1 cellular context compared by ENCODE assay signal in the genomic region with DNA sequence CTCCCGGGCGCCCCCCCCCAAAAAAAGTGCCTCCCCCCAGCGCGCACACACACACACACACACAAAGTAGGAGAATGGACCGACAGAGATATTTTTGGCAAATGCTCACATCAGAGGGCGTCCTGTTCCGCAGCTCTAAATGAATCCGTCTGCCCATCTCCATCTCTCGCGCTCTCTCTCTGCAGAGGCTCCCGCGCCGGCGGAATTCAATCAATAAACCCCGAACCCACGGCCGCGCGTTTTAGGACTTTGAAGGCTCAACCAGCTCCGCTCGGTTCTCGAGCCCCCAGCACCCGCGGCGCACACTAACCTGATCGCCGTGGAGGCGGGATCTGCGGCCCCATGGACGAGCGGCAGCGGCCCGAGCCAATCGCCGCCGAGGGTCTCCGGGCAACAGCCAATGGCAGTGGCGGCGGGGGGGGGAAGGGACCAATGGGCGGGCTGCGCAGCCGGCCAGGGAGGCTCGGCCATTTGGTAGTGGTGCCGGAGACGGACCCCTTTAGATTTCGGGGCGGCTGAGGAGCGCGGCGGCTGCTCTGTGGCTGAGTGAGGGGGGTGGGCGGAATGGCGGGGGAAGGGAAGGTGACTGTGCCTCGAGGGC.
TF ChIP-seq lines count a peak whose summit lies in the region.

A gene (minus strand): TSS at position 307 of the 601 bp plus-strand sequence. CDS start 144 bp downstream, at position 163.

TF ChIP-seq in HepG2, 621 proteins besides CTCF, POLR2A, EP300 and RAD21 (continued from another document and continues in another):
- TF ChIP-seq, protein P1, sequence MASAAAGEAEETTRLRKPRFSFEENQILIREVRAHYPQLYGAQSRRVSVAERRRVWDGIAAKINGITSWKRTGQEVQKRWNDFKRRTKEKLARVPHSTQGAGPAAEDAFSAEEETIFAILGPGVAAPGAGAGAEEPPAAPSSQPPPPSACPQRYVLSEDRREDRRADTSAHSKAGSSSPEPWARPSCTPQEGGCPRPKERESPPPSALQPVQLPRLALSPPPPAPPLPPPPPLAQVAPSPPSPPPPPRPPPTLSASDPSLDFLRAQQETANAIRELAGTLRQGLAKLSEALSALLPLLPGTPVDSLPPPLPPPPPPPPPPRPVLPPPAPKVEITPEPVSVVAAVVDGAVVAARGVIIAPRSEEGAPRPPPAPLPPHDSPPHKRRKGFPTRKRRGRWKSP (CRISPR knock-in tag; IDR thresholded peaks at IDR 0.05) = peak; percentile 44; the same call in 1 of the 2 replicates
- peak; percentile 75 for TF ChIP-seq POLR2G (IDR thresholded peaks at IDR 0.05; ENCODE audit: low read depth, low read length)
- TF ChIP-seq, protein P2, sequence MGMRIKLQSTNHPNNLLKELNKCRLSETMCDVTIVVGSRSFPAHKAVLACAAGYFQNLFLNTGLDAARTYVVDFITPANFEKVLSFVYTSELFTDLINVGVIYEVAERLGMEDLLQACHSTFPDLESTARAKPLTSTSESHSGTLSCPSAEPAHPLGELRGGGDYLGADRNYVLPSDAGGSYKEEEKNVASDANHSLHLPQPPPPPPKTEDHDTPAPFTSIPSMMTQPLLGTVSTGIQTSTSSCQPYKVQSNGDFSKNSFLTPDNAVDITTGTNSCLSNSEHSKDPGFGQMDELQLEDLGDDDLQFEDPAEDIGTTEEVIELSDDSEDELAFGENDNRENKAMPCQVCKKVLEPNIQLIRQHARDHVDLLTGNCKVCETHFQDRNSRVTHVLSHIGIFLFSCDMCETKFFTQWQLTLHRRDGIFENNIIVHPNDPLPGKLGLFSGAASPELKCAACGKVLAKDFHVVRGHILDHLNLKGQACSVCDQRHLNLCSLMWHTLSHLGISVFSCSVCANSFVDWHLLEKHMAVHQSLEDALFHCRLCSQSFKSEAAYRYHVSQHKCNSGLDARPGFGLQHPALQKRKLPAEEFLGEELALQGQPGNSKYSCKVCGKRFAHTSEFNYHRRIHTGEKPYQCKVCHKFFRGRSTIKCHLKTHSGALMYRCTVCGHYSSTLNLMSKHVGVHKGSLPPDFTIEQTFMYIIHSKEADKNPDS (CRISPR knock-in tag; IDR thresholded peaks at IDR 0.05) = no peak
- TF ChIP-seq, protein P3, sequence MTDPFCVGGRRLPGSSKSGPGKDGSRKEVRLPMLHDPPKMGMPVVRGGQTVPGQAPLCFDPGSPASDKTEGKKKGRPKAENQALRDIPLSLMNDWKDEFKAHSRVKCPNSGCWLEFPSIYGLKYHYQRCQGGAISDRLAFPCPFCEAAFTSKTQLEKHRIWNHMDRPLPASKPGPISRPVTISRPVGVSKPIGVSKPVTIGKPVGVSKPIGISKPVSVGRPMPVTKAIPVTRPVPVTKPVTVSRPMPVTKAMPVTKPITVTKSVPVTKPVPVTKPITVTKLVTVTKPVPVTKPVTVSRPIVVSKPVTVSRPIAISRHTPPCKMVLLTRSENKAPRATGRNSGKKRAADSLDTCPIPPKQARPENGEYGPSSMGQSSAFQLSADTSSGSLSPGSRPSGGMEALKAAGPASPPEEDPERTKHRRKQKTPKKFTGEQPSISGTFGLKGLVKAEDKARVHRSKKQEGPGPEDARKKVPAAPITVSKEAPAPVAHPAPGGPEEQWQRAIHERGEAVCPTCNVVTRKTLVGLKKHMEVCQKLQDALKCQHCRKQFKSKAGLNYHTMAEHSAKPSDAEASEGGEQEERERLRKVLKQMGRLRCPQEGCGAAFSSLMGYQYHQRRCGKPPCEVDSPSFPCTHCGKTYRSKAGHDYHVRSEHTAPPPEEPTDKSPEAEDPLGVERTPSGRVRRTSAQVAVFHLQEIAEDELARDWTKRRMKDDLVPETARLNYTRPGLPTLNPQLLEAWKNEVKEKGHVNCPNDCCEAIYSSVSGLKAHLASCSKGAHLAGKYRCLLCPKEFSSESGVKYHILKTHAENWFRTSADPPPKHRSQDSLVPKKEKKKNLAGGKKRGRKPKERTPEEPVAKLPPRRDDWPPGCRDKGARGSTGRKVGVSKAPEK (CRISPR knock-in tag; IDR thresholded peaks at IDR 0.05; ENCODE audit: borderline replicate concordance) = no peak
- no peak for TF ChIP-seq ZEB1 (IDR thresholded peaks at IDR 0.05; ENCODE audit: insufficient replicate concordance, low read depth)
- no peak for TF ChIP-seq KLF16 (CRISPR knock-in tag; IDR thresholded peaks at IDR 0.05)
- no peak for TF ChIP-seq ZNF878 (CRISPR knock-in tag; IDR thresholded peaks at IDR 0.05)
- TF ChIP-seq KAT2B (IDR thresholded peaks at IDR 0.05; ENCODE audit: borderline replicate concordance, low read depth, low read length) = no peak
- no peak for TF ChIP-seq ARNT (IDR thresholded peaks at IDR 0.05)
- TF ChIP-seq, protein P4, sequence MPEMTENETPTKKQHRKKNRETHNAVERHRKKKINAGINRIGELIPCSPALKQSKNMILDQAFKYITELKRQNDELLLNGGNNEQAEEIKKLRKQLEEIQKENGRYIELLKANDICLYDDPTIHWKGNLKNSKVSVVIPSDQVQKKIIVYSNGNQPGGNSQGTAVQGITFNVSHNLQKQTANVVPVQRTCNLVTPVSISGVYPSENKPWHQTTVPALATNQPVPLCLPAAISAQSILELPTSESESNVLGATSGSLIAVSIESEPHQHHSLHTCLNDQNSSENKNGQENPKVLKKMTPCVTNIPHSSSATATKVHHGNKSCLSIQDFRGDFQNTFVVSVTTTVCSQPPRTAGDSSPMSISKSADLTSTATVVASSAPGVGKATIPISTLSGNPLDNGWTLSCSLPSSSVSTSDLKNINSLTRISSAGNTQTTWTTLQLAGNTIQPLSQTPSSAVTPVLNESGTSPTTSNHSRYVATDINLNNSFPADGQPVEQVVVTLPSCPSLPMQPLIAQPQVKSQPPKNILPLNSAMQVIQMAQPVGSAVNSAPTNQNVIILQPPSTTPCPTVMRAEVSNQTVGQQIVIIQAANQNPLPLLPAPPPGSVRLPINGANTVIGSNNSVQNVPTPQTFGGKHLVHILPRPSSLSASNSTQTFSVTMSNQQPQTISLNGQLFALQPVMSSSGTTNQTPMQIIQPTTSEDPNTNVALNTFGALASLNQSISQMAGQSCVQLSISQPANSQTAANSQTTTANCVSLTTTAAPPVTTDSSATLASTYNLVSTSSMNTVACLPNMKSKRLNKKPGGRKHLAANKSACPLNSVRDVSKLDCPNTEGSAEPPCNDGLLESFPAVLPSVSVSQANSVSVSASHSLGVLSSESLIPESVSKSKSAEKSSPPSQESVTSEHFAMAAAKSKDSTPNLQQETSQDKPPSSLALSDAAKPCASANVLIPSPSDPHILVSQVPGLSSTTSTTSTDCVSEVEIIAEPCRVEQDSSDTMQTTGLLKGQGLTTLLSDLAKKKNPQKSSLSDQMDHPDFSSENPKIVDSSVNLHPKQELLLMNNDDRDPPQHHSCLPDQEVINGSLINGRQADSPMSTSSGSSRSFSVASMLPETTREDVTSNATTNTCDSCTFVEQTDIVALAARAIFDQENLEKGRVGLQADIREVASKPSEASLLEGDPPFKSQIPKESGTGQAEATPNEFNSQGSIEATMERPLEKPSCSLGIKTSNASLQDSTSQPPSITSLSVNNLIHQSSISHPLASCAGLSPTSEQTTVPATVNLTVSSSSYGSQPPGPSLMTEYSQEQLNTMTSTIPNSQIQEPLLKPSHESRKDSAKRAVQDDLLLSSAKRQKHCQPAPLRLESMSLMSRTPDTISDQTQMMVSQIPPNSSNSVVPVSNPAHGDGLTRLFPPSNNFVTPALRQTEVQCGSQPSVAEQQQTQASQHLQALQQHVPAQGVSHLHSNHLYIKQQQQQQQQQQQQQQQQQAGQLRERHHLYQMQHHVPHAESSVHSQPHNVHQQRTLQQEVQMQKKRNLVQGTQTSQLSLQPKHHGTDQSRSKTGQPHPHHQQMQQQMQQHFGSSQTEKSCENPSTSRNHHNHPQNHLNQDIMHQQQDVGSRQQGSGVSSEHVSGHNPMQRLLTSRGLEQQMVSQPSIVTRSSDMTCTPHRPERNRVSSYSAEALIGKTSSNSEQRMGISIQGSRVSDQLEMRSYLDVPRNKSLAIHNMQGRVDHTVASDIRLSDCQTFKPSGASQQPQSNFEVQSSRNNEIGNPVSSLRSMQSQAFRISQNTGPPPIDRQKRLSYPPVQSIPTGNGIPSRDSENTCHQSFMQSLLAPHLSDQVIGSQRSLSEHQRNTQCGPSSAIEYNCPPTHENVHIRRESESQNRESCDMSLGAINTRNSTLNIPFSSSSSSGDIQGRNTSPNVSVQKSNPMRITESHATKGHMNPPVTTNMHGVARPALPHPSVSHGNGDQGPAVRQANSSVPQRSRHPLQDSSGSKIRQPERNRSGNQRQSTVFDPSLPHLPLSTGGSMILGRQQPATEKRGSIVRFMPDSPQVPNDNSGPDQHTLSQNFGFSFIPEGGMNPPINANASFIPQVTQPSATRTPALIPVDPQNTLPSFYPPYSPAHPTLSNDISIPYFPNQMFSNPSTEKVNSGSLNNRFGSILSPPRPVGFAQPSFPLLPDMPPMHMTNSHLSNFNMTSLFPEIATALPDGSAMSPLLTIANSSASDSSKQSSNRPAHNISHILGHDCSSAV (CRISPR knock-in tag; IDR thresholded peaks at IDR 0.05; ENCODE audit: borderline replicate concordance) = no peak
- TF ChIP-seq, protein P5, sequence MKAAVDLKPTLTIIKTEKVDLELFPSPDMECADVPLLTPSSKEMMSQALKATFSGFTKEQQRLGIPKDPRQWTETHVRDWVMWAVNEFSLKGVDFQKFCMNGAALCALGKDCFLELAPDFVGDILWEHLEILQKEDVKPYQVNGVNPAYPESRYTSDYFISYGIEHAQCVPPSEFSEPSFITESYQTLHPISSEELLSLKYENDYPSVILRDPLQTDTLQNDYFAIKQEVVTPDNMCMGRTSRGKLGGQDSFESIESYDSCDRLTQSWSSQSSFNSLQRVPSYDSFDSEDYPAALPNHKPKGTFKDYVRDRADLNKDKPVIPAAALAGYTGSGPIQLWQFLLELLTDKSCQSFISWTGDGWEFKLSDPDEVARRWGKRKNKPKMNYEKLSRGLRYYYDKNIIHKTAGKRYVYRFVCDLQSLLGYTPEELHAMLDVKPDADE (CRISPR knock-in tag; IDR thresholded peaks at IDR 0.05) = no peak
- no peak for TF ChIP-seq EHMT2 (IDR thresholded peaks at IDR 0.05; ENCODE audit: borderline replicate concordance, low read depth, low read length)
- TF ChIP-seq, protein P6, sequence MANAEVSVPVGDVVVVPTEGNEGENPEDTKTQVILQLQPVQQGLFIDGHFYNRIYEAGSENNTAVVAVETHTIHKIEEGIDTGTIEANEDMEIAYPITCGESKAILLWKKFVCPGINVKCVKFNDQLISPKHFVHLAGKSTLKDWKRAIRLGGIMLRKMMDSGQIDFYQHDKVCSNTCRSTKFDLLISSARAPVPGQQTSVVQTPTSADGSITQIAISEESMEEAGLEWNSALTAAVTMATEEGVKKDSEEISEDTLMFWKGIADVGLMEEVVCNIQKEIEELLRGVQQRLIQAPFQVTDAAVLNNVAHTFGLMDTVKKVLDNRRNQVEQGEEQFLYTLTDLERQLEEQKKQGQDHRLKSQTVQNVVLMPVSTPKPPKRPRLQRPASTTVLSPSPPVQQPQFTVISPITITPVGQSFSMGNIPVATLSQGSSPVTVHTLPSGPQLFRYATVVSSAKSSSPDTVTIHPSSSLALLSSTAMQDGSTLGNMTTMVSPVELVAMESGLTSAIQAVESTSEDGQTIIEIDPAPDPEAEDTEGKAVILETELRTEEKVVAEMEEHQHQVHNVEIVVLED (CRISPR knock-in tag; IDR thresholded peaks at IDR 0.05; ENCODE audit: borderline replicate concordance) = peak; percentile 25
- TF ChIP-seq ZNF256 (CRISPR knock-in tag; conservative IDR thresholded peaks at IDR 0.05) = no peak
- no peak; the same call in 1 of the 2 replicates for TF ChIP-seq ZNF350 (CRISPR knock-in tag; IDR thresholded peaks at IDR 0.05; ENCODE audit: borderline replicate concordance, low read depth)
- TF ChIP-seq, protein P7, sequence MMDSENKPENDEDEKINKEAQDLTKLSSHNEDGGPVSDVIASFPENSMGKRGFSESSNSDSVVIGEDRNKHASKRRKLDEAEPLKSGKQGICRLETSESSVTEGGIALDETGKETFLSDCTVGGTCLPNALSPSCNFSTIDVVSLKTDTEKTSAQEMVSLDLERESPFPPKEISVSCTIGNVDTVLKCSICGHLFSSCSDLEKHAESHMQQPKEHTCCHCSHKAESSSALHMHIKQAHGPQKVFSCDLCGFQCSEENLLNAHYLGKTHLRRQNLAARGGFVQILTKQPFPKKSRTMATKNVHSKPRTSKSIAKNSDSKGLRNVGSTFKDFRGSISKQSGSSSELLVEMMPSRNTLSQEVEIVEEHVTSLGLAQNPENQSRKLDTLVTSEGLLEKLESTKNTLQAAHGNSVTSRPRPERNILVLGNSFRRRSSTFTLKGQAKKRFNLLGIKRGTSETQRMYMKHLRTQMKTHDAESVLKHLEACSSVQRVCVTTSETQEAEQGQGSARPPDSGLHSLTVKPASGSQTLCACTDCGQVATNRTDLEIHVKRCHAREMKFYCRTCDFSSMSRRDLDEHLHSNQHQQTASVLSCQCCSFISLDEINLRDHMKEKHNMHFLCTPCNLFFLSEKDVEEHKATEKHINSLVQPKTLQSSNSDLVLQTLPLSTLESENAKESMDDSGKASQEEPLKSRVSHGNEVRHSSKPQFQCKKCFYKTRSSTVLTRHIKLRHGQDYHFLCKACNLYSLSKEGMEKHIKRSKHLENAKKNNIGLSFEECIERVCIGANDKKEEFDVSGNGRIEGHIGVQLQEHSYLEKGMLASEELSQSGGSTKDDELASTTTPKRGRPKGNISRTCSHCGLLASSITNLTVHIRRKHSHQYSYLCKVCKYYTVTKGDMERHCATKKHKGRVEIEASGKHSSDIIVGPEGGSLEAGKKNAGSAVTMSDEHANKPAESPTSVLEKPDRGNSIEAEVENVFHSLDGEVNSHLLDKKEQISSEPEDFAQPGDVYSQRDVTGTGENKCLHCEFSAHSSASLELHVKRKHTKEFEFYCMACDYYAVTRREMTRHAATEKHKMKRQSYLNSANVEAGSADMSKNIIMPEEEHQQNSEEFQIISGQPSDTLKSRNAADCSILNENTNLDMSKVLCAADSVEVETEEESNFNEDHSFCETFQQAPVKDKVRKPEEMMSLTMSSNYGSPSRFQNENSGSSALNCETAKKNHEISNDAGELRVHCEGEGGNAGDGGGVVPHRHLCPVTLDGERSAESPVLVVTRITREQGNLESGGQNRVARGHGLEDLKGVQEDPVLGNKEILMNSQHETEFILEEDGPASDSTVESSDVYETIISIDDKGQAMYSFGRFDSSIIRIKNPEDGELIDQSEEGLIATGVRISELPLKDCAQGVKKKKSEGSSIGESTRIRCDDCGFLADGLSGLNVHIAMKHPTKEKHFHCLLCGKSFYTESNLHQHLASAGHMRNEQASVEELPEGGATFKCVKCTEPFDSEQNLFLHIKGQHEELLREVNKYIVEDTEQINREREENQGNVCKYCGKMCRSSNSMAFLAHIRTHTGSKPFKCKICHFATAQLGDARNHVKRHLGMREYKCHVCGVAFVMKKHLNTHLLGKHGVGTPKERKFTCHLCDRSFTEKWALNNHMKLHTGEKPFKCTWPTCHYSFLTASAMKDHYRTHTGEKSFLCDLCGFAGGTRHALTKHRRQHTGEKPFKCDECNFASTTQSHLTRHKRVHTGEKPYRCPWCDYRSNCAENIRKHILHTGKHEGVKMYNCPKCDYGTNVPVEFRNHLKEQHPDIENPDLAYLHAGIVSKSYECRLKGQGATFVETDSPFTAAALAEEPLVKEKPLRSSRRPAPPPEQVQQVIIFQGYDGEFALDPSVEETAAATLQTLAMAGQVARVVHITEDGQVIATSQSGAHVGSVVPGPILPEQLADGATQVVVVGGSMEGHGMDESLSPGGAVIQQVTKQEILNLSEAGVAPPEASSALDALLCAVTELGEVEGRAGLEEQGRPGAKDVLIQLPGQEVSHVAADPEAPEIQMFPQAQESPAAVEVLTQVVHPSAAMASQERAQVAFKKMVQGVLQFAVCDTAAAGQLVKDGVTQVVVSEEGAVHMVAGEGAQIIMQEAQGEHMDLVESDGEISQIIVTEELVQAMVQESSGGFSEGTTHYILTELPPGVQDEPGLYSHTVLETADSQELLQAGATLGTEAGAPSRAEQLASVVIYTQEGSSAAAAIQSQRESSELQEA (CRISPR knock-in tag; IDR thresholded peaks at IDR 0.05; ENCODE audit: not compliant biosample characterization) = no peak
- no peak for TF ChIP-seq ZNF605 (CRISPR knock-in tag; IDR thresholded peaks at IDR 0.05)
